8 cellular contexts compared by ENCODE assay signal in the genomic region with DNA sequence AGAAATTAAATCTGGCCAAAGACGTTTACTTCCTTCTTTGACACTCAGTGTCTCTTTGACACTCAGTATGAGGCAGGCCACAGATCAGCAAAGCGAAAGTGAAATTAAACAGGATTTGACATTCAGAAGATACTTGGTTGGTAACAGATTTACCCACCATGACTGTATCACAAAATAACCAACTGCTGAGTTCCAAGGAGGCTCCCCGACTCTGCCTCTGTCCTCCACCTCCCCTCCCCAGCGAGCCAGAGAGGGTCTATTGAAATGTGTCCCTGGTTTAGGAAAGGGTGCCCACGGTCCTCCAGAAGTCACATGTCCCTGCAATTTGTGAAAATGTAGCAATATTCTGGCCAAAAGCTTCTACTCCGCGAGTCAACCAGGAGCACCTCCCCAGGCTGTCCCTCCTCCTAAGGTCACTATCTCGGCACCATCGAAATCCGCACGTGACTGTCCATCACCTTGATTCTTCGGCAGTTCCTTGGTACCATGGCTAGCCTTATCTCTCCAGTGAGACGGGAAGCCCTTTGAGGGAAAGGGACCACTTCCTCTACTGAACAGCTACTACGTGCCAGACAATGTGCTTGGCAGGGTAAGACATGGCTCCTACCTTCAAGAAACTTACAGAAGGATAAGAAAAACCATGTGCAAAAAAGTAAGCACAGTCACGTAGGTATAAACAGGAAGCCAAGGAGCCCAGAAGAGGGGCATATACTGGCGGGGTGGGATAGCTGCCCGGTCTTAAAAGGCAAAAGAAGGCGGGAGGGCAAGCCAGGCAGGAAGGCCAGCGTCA. TPM values are rescaled to one million over a fixed set of nuclear protein-coding genes. Genes with fewer than 3 reads are reported as not detected.
DNase-seq lines count a peak whose midpoint lies in the region; ATAC-seq and TF ChIP-seq lines count a peak whose summit lies in the region.

No MANE protein-coding gene starts in this region.

- no peak for TF ChIP-seq POLR2A in tibial nerve (IDR thresholded peaks at IDR 0.05)

- H3K9me3 ChIP-seq in Caco-2 = no peaks in the 10 kb centered on the region
- H3K9me3 ChIP-seq in endodermal cell (ENCODE audit: control insufficient read depth, low read length) = no peaks in the 10 kb centered on the region
- H3K9me3 ChIP-seq in tibial nerve = no peaks in the 10 kb centered on the region

- H3K36me3 ChIP-seq in Caco-2 (ENCODE audit: control insufficient read depth, insufficient read depth, low read length) (no peaks in the 10 kb centered on the region), endodermal cell (ENCODE audit: control insufficient read depth, insufficient read depth, low read length) (no peaks in the 10 kb centered on the region), tibial nerve (peaks cover 0 to 5% (median 0%) of the 10 kb centered on the region in 3 donors)

- no peaks in the 10 kb centered on the region for H3K27me3 Mint-ChIP-seq in Caco-2 (ENCODE audit: insufficient read depth, unreplicated experiment)
- H3K27me3 Mint-ChIP-seq in activated CD4-positive, alpha-beta T cell treated with anti-CD3 and anti-CD28 coated beads, Interleukin-2, amount 10 ng/mL, durations not matched to agents 7 days and 5 days = no peaks in the 10 kb centered on the region
- H3K27me3 Mint-ChIP-seq in endodermal cell (ENCODE audit: insufficient read depth) = peaks cover 16% of the 10 kb centered on the region
- no peaks in the 10 kb centered on the region for H3K27me3 Mint-ChIP-seq in naive B cell

- H3K9me3 Mint-ChIP-seq in Caco-2 (ENCODE audit: unreplicated experiment) = no peaks in the 10 kb centered on the region
- peaks cover 4% of the 10 kb centered on the region for H3K9me3 Mint-ChIP-seq in activated CD4-positive, alpha-beta T cell treated with anti-CD3 and anti-CD28 coated beads, Interleukin-2, amount 10 ng/mL, durations not matched to agents 7 days and 5 days
- H3K9me3 Mint-ChIP-seq in endodermal cell = no peaks in the 10 kb centered on the region
- no peaks in the 10 kb centered on the region for H3K9me3 Mint-ChIP-seq in naive B cell

- peak; percentile 38 for ATAC-seq in GM19468 (IDR thresholded peaks at IDR 0.05; ENCODE audit: extremely low read depth, unreplicated experiment)
- ATAC-seq in naive B cell (ENCODE audit: low read depth in 2 of 2) = peak; percentile 41 to 42

- H3K4me3 Mint-ChIP-seq in Caco-2 (ENCODE audit: unreplicated experiment) = peak overlapping the region; percentile 75
- H3K4me3 Mint-ChIP-seq in activated CD4-positive, alpha-beta T cell treated with anti-CD3 and anti-CD28 coated beads, Interleukin-2, amount 10 ng/mL, durations not matched to agents 7 days and 5 days = peak overlapping the region; percentile 87
- peak overlapping the region; percentile 68 for H3K4me3 Mint-ChIP-seq in endodermal cell
- peak overlapping the region; percentile 91 to 99 (median 96) for H3K4me3 Mint-ChIP-seq in naive B cell

- WGBS in endodermal cell (ENCODE audit: insufficient coverage in 1 of 2, insufficient read length in 1 of 2), 2 experiments = 79 to 86% methylated on average over 16 to 19 of the region's 19 CpGs
- WGBS in tibial nerve, 2 donors = 57 to 59% methylated on average over 19 of the region's 19 CpGs

- POLR2A ChIA-PET in Caco-2 (lab: Charles Lee) = no interaction called here
- POLR2A ChIA-PET in activated CD4-positive, alpha-beta T cell treated with anti-CD3 and anti-CD28 coated beads, Interleukin-2, amount 10 ng/mL, durations not matched to agents 7 days and 5 days (lab: Charles Lee) = no interaction called here

- H3K36me3 Mint-ChIP-seq in Caco-2 (ENCODE audit: insufficient read depth, unreplicated experiment) (peaks cover 4% of the 10 kb centered on the region), endodermal cell (ENCODE audit: low read depth) (no peaks in the 10 kb centered on the region), naive B cell (peaks cover 4 to 8% of the 10 kb centered on the region in 2 donors)
- H3K36me3 Mint-ChIP-seq in activated CD4-positive, alpha-beta T cell treated with anti-CD3 and anti-CD28 coated beads, Interleukin-2, amount 10 ng/mL, durations not matched to agents 7 days and 5 days (ENCODE audit: low read depth) = peaks cover 48% of the 10 kb centered on the region

- H3K4me1 ChIP-seq in Caco-2 (peaks cover 22% of the 10 kb centered on the region), endodermal cell (ENCODE audit: control insufficient read depth, insufficient read depth, low read length) (no peaks in the 10 kb centered on the region), tibial nerve (peaks cover 0 to 32% (median 13%) of the 10 kb centered on the region in 4 donors)

- TF ChIP-seq EP300 in tibial nerve (IDR thresholded peaks at IDR 0.05) = no peak

- H3K27me3 ChIP-seq in Caco-2 (replicated peaks; ENCODE audit: control insufficient read depth, insufficient read depth, low read length) (no peaks in the 10 kb centered on the region), endodermal cell (ENCODE audit: control insufficient read depth, insufficient read depth, low read length, poor library complexity, severe bottlenecking) (peaks cover 41% of the 10 kb centered on the region), tibial nerve (no peaks in the 10 kb centered on the region)

- TF ChIP-seq CTCF in Caco-2 (IDR thresholded peaks at IDR 0.05; ENCODE audit: insufficient read depth in 1 of 2, low read depth in 1 of 2, low read length in 1 of 2, severe bottlenecking in 1 of 2, unreplicated experiment in 1 of 2) (no peak), endodermal cell (conservative IDR thresholded peaks at IDR 0.05) (no peak), tibial nerve (IDR thresholded peaks at IDR 0.05) (no peak)

- intact Hi-C loops in Caco-2 (cut with micrococcal nuclease; ENCODE audit: unreplicated experiment) = loop anchor here (5.0 to 10.0 kb wide), 2 partner anchors 109 to 402 kb away; a partner anchor contains a TSS

- no peak overlapping the region for H3K9ac ChIP-seq in endodermal cell (ENCODE audit: extremely low read depth, low read length, poor library complexity, severe bottlenecking)

- peak overlapping the region; percentile 62 for H3K4me3 ChIP-seq in Caco-2 (ENCODE audit: low read depth, low read length)
- H3K4me3 ChIP-seq in endodermal cell (ENCODE audit: low read length) = peak overlapping the region; percentile 80
- H3K4me3 ChIP-seq in tibial nerve = peak overlapping the region; percentile 63 to 93 (median 81)

- no peak for DNase-seq in Caco-2
- peak in 41 of 76 experiments; percentile 4 to 61 (median 26) for DNase-seq in HUDEP-2 (lab: John Stamatoyannopoulos, UW; ENCODE audit: unreplicated experiment in 76 of 76)
- DNase-seq in activated CD4-positive, alpha-beta T cell treated with anti-CD3 and anti-CD28 coated beads, Interleukin-2, amount 10 ng/mL, durations not matched to agents 7 days and 5 days = peak; percentile 73
- DNase-seq in endodermal cell = peak; percentile 46
- DNase-seq in naive B cell = peak; percentile 71
- DNase-seq in tibial nerve (ENCODE audit: low spot score in 2 of 2) = peak in 1 of 2 donors; percentile 17
- no peak for DNase-seq in NCI-H2227 (lab: John Stamatoyannopoulos, UW; ENCODE audit: unreplicated experiment)

- H3K4me1 Mint-ChIP-seq in Caco-2 (ENCODE audit: low read depth, unreplicated experiment) = peaks cover 25% of the 10 kb centered on the region
- peaks cover 38% of the 10 kb centered on the region for H3K4me1 Mint-ChIP-seq in activated CD4-positive, alpha-beta T cell treated with anti-CD3 and anti-CD28 coated beads, Interleukin-2, amount 10 ng/mL, durations not matched to agents 7 days and 5 days
- H3K4me1 Mint-ChIP-seq in endodermal cell = peaks cover 11% of the 10 kb centered on the region
- peaks cover 51 to 62% (median 52%) of the 10 kb centered on the region in 3 donors for H3K4me1 Mint-ChIP-seq in naive B cell

- CTCF ChIA-PET in Caco-2 (lab: Charles Lee) = no interaction called here
- CTCF ChIA-PET in activated CD4-positive, alpha-beta T cell treated with anti-CD3 and anti-CD28 coated beads, Interleukin-2, amount 10 ng/mL, durations not matched to agents 7 days and 5 days (lab: Charles Lee) = interaction anchor here (2.8 kb wide), 1 partner anchor 13 kb away, joined by 9 read pairs; no protein-coding TSS in a partner anchor

- H3K27ac Mint-ChIP-seq in Caco-2 (ENCODE audit: unreplicated experiment) (no peak overlapping the region), endodermal cell (no peak overlapping the region), naive B cell (peak overlapping the region; percentile 95 to 100 (median 98))
- H3K27ac Mint-ChIP-seq in activated CD4-positive, alpha-beta T cell treated with anti-CD3 and anti-CD28 coated beads, Interleukin-2, amount 10 ng/mL, durations not matched to agents 7 days and 5 days = peak overlapping the region; percentile 97

- no peak overlapping the region for H3K27ac ChIP-seq in endodermal cell (ENCODE audit: low read depth, low read length)
- peak overlapping the region; percentile 75 to 99 (median 96) for H3K27ac ChIP-seq in tibial nerve

- BruUV-seq in Caco-2 (replicated peaks; lab: Mats Ljungman, UMichigan) = TSS peak; percentile 23

RNA-seq across cellular contexts. Expression of a gene that starts 1.5 kb away (rescaled TPM):
- total RNA-seq in Caco-2 (2022) (7.9 and 9.3 TPM in 2 replicates), endodermal cell (10 to 100 TPM in 1 of 2 donors, 1 to 10 TPM in 1; 4.0 to 10.3 TPM), tibial nerve (10 to 100 TPM; 15.6 to 31.4 (median 24.5) TPM)
- total RNA-seq in activated CD4-positive, alpha-beta T cell treated with anti-CD3 and anti-CD28 coated beads, Interleukin-2, amount 10 ng/mL, durations not matched to agents 7 days and 5 days = 10 to 100 TPM; 30.4 to 32.0 TPM
- 4.6 TPM for polyA plus RNA-seq in endodermal cell (2013, experiment 1 of 2)
- polyA plus RNA-seq in endodermal cell (2013, experiment 2 of 2) = 3.2 TPM
- polyA plus RNA-seq in naive B cell (ENCODE audit: low read depth in 6 of 6) = 100 to 1,000 TPM in 2 of 6 donors, 10 to 100 TPM in 4; 77.0 to 152 (median 99.1) TPM

Comparison
In these comparisons a context has a peak if more than half of its experiments do, and no peak if none do; other contexts are left out.
1. DNase-seq: peak in HUDEP-2 (41 of 76), activated CD4-positive, alpha-beta T cell treated with anti-CD3 and anti-CD28 coated beads, Interleukin-2, amount 10 ng/mL, durations not matched to agents 7 days and 5 days (single experiment), endodermal cell (single experiment) and naive B cell (single experiment); none in Caco-2 (0 of 2) and NCI-H2227 (single experiment).
2. H3K27ac Mint-ChIP-seq: peak in activated CD4-positive, alpha-beta T cell treated with anti-CD3 and anti-CD28 coated beads, Interleukin-2, amount 10 ng/mL, durations not matched to agents 7 days and 5 days (single experiment) and naive B cell (6 of 6); none in Caco-2 (single experiment) and endodermal cell (single experiment).
3. Peak in every context shown above with its lines, with median percentiles within 50 percentile points of each other: H3K4me3 ChIP-seq and H3K4me3 Mint-ChIP-seq.